Comparison of ENCODE assay signal across 20 cellular contexts in genomic region chrX:30151964-30152363, GRCh38.
DNase-seq lines count a peak whose midpoint lies in the region; ATAC-seq, FAIRE-seq and TF ChIP-seq lines count a peak whose summit lies in the region.
"Had no signal": no experiment of that assay in that cellular context is flagged by ENCODE, and none has a peak within 500 bp of the region (broad histone marks: within the 10 kb centered on the region; RNA-seq: fewer than 3 reads in every experiment).

No MANE protein-coding gene starts in this region.

- H3K4me1 ChIP-seq in IMR-90 (ENCODE audit: control insufficient read depth, insufficient read depth, low read length) (no peaks in the 10 kb centered on the region), adrenal gland (replicated peaks in 1 of 2) (no peaks in the 10 kb centered on the region), ovary (ENCODE audit: insufficient read depth) (peaks cover 2% of the 10 kb centered on the region), sigmoid colon (no peaks in the 10 kb centered on the region)
- H3K4me1 ChIP-seq: Caco-2 had no signal

- in situ Hi-C loops in IMR-90 (cut with MboI; ENCODE audit: low sequenced_read_pairs): no loop called here

- no peaks in the 10 kb centered on the region for H3K36me3 Mint-ChIP-seq in activated CD4-positive, alpha-beta T cell treated with anti-CD3 and anti-CD28 coated beads, Interleukin-2, amount 10 ng/mL, durations not matched to agents 24 days and 14 days (ENCODE audit: low read depth)
- H3K36me3 Mint-ChIP-seq: CD8-positive, alpha-beta T cell had no signal

- intact Hi-C loops in IMR-90 (cut with micrococcal nuclease) (no loop called here), adrenal gland (cut with DNase I) (no loop called here), ovary (cut with DNase I) (no loop called here), sigmoid colon (cut with DNase I) (no loop called here)
- intact Hi-C loops in activated CD4-positive, alpha-beta T cell treated with anti-CD3 and anti-CD28 coated beads, Interleukin-2, amount 10 ng/mL, durations not matched to agents 24 days and 14 days (cut with micrococcal nuclease): no loop called here

- no peak for TF ChIP-seq RAD21 in IMR-90 (IDR thresholded peaks at IDR 0.05; ENCODE audit: low read length)

- CTCF ChIA-PET in IMR-90 (lab: Yijun Ruan, JAX): no interaction called here

- WGBS in IMR-90 (ENCODE audit: extremely low coverage in 2 of 2, insufficient read length in 1 of 2), 2 experiments: 14% methylated on average over 2 of the region's 3 CpGs; no CpG with 5 or more reads in 1 of the 2 experiments
- 36 to 52% (median 47%) methylated on average over 2 to 3 of the region's 3 CpGs for WGBS in adrenal gland, 4 donors
- 12 to 24% (median 18%) methylated on average over 3 of the region's 3 CpGs for WGBS in ovary, 3 donors
- WGBS in sigmoid colon, 2 donors: 62 to 78% methylated on average over 3 of the region's 3 CpGs

- TF ChIP-seq CTCF in IMR-90 (conservative IDR thresholded peaks at IDR 0.05; ENCODE audit: low read depth, low read length) (no peak), adrenal gland (IDR thresholded peaks at IDR 0.05) (no peak), ovary (IDR thresholded peaks at IDR 0.05) (no peak), sigmoid colon (IDR thresholded peaks at IDR 0.05) (no peak)

- no peak for DNase-seq in HTR-8/SVneo (ENCODE audit: insufficient read length, low spot score)
- no peak for DNase-seq in IMR-90
- peak in 6 of 7 donors; percentile 53 to 75 (median 61) for DNase-seq in adrenal gland
- DNase-seq in ovary: peak; percentile 24 to 70 (median 51)
- no peak for DNase-seq in activated CD4-positive, alpha-beta T cell treated with anti-CD3 and anti-CD28 coated beads, Interleukin-2, amount 10 ng/mL, durations not matched to agents 24 days and 14 days
- no peak for DNase-seq in sigmoid colon
- DNase-seq: C1 segment of cervical spinal cord; Caco-2; CD8-positive, alpha-beta T cell; DMS153; DND-41; GOT3; HFFc6 had no signal

- H2AK9ac ChIP-seq in IMR-90 (replicated peaks; ENCODE audit: low read depth, low read length, poor library complexity): peak overlapping the region; percentile 63

- H3K27me3 ChIP-seq in IMR-90 (ENCODE audit: control insufficient read depth, insufficient read depth, low read length): no peaks in the 10 kb centered on the region; the same call in 1 of the 2 replicates
- H3K27me3 ChIP-seq in adrenal gland: no peaks in the 10 kb centered on the region
- no peaks in the 10 kb centered on the region for H3K27me3 ChIP-seq in ovary
- H3K27me3 ChIP-seq in sigmoid colon: no peaks in the 10 kb centered on the region

- no peaks in the 10 kb centered on the region for H3K9me1 ChIP-seq in IMR-90 (ENCODE audit: insufficient read depth, low read length)

- H3K23ac ChIP-seq in IMR-90 (ENCODE audit: low read depth, low read length): no peak overlapping the region

- H3K4ac ChIP-seq in IMR-90 (ENCODE audit: low read depth, low read length): no peak overlapping the region

- TF ChIP-seq EP300 in ovary (IDR thresholded peaks at IDR 0.05) (no peak), sigmoid colon (IDR thresholded peaks at IDR 0.05) (no peak)

- no peak overlapping the region for H2BK15ac ChIP-seq in IMR-90 (ENCODE audit: low read depth, low read length)

- no peaks in the 10 kb centered on the region for H3K9me3 Mint-ChIP-seq in activated CD4-positive, alpha-beta T cell treated with anti-CD3 and anti-CD28 coated beads, Interleukin-2, amount 10 ng/mL, durations not matched to agents 24 days and 14 days
- H3K9me3 Mint-ChIP-seq: CD8-positive, alpha-beta T cell; HFFc6 had no signal

- H2BK20ac ChIP-seq in IMR-90 (ENCODE audit: low read depth, low read length): no peak overlapping the region

- no peak overlapping the region for H2AFZ ChIP-seq in IMR-90 (replicated peaks; ENCODE audit: low read length, poor library complexity)

- H3K27ac ChIP-seq in IMR-90 (ENCODE audit: insufficient read depth, low read length) (no peak overlapping the region), adrenal gland (no peak overlapping the region), ovary (no peak overlapping the region), sigmoid colon (no peak overlapping the region)

- no peaks in the 10 kb centered on the region for H3K4me1 Mint-ChIP-seq in activated CD4-positive, alpha-beta T cell treated with anti-CD3 and anti-CD28 coated beads, Interleukin-2, amount 10 ng/mL, durations not matched to agents 24 days and 14 days

- no peak overlapping the region for H3K27ac Mint-ChIP-seq in activated CD4-positive, alpha-beta T cell treated with anti-CD3 and anti-CD28 coated beads, Interleukin-2, amount 10 ng/mL, durations not matched to agents 24 days and 14 days
- H3K27ac Mint-ChIP-seq: CD8-positive, alpha-beta T cell; HFFc6 had no signal

- no TSS peak for BruUV-seq in IMR-90 (replicated peaks; lab: Mats Ljungman, UMichigan)

- H3K14ac ChIP-seq in IMR-90 (replicated peaks; ENCODE audit: low read depth, low read length): no peak overlapping the region

- H3K79me1 ChIP-seq in IMR-90 (ENCODE audit: low read depth in 1 of 2, low read length in 2 of 2): no peaks in the 10 kb centered on the region

- H4K8ac ChIP-seq in IMR-90 (ENCODE audit: low read depth in 2 of 2, low read length in 2 of 2): no peak overlapping the region

- H3K4me3 ChIP-seq in IMR-90 (ENCODE audit: insufficient read depth, low read depth, low read length): no peak overlapping the region
- H3K4me3 ChIP-seq in adrenal gland: no peak overlapping the region
- no peak overlapping the region for H3K4me3 ChIP-seq in ovary
- H3K4me3 ChIP-seq in sigmoid colon: no peak overlapping the region
- H3K4me3 ChIP-seq: HAP-1 had no signal

- H3K4me2 ChIP-seq in IMR-90 (ENCODE audit: low read depth, low read length): no peak overlapping the region

- H2BK5ac ChIP-seq in IMR-90 (ENCODE audit: low read depth, low read length, poor library complexity, severe bottlenecking): no peak overlapping the region

- peak; percentile 52 for FAIRE-seq in HTR-8/SVneo (lab: Jason Lieb, UNC)
- FAIRE-seq: G401.6, GM12892, GM19239, H54 had no signal

- no peak overlapping the region for H3K56ac ChIP-seq in IMR-90 (ENCODE audit: extremely low read depth, insufficient read depth, low read length)

- H3K36me3 ChIP-seq in IMR-90 (ENCODE audit: control insufficient read depth, insufficient read depth, low read length) (no peaks in the 10 kb centered on the region), adrenal gland (replicated peaks in 1 of 2) (no peaks in the 10 kb centered on the region), ovary (no peaks in the 10 kb centered on the region), sigmoid colon (no peaks in the 10 kb centered on the region)
- H3K36me3 ChIP-seq: HAP-1 had no signal

- no peak overlapping the region for H3K4me3 Mint-ChIP-seq in activated CD4-positive, alpha-beta T cell treated with anti-CD3 and anti-CD28 coated beads, Interleukin-2, amount 10 ng/mL, durations not matched to agents 24 days and 14 days
- H3K4me3 Mint-ChIP-seq: CD8-positive, alpha-beta T cell; HFFc6 had no signal

- no peak overlapping the region for H3K18ac ChIP-seq in IMR-90 (ENCODE audit: low read depth, low read length)

- H4K5ac ChIP-seq in IMR-90 (ENCODE audit: low read depth, low read length): no peak overlapping the region

- H3K9ac ChIP-seq in IMR-90 (ENCODE audit: low read depth, low read length): no peak overlapping the region

- H4K91ac ChIP-seq in IMR-90 (ENCODE audit: insufficient read depth, low read depth, low read length): no peak overlapping the region

- no peak for TF ChIP-seq POLR2A in IMR-90 (IDR thresholded peaks at IDR 0.05; ENCODE audit: low read depth, low read length)
- no peak for TF ChIP-seq POLR2A in adrenal gland (IDR thresholded peaks at IDR 0.05)
- no peak for TF ChIP-seq POLR2A in ovary (IDR thresholded peaks at IDR 0.05)
- no peak for TF ChIP-seq POLR2A in sigmoid colon (IDR thresholded peaks at IDR 0.05)

- H3K27me3 Mint-ChIP-seq in activated CD4-positive, alpha-beta T cell treated with anti-CD3 and anti-CD28 coated beads, Interleukin-2, amount 10 ng/mL, durations not matched to agents 24 days and 14 days: no peaks in the 10 kb centered on the region

- dilution Hi-C loops in IMR-90 (cut with HindIII; ENCODE audit: low sequenced_read_pairs, unreplicated experiment): no loop called here

- H4K20me1 ChIP-seq in IMR-90 (ENCODE audit: insufficient read depth, low read length): no peaks in the 10 kb centered on the region

- ATAC-seq in IMR-90 (ENCODE audit: low read depth): no peak
- no peak for ATAC-seq in GM18519 (IDR thresholded peaks at IDR 0.05; ENCODE audit: low FRiP score, unreplicated experiment)
- ATAC-seq in HG03097 (IDR thresholded peaks at IDR 0.05; ENCODE audit: low FRiP score, unreplicated experiment): no peak
- ATAC-seq: CD8-positive, alpha-beta T cell had no signal

- POLR2A ChIA-PET in IMR-90 (lab: Charles Lee; ENCODE audit: unreplicated experiment): no interaction called here

- no peak overlapping the region for H2BK120ac ChIP-seq in IMR-90 (ENCODE audit: low read depth, low read length)

- H2AK5ac ChIP-seq in IMR-90 (ENCODE audit: low read depth, low read length): no peak overlapping the region

- H3K9me3 ChIP-seq in IMR-90 (ENCODE audit: control insufficient read depth, insufficient read depth, low read length): no peaks in the 10 kb centered on the region
- no peaks in the 10 kb centered on the region for H3K9me3 ChIP-seq in adrenal gland (replicated peaks in 1 of 3)
- no peaks in the 10 kb centered on the region for H3K9me3 ChIP-seq in ovary
- no peaks in the 10 kb centered on the region for H3K9me3 ChIP-seq in sigmoid colon
- H3K9me3 ChIP-seq: Caco-2, HAP-1 had no signal

TF ChIP-seq in IMR-90, 13 proteins besides CTCF, POLR2A, EP300 and RAD21 (continues in another document):
- TF ChIP-seq ELK1 (IDR thresholded peaks at IDR 0.05; ENCODE audit: borderline replicate concordance, low read depth, low read length): no peak
- no peak for TF ChIP-seq CEBPB (IDR thresholded peaks at IDR 0.05; ENCODE audit: low read depth, low read length)
- no peak for TF ChIP-seq MXI1 (IDR thresholded peaks at IDR 0.05; ENCODE audit: borderline replicate concordance, low read depth, low read length)
- no peak for TF ChIP-seq SMC3 (IDR thresholded peaks at IDR 0.05; ENCODE audit: low read depth, low read length)

Comparison
In these comparisons a context has a peak if more than half of its experiments do, and no peak if none do; other contexts are left out.
1. DNase-seq: peak in adrenal gland (6 of 7) and ovary (5 of 5); none in HTR-8/SVneo (single experiment), IMR-90 (single experiment), activated CD4-positive, alpha-beta T cell treated with anti-CD3 and anti-CD28 coated beads, Interleukin-2, amount 10 ng/mL, durations not matched to agents 24 days and 14 days (single experiment) and sigmoid colon (single experiment).